ENCODE assay signal across 27 cellular contexts in the genomic region with DNA sequence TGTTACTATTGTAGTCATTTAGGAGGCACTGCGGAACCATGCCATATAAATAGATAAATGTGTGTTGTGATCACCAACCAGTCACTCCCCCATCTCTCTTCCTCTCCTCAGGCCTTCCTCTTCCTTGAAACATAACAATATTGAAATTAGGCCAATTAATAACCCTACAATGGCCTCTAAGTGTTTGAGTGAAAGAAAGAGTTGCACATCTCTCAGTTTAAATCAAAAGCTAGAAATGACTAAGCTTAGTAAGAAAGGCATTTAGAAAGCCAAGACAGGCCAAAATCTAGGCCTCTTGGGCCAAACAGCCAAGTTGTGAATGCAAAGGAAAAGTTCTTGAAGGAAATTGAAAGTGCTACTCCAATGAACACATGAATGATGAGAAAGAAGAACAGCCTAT. TPM values are rescaled to one million over a fixed set of nuclear protein-coding genes. Genes with fewer than 3 reads are reported as not detected.
A peak's percentile ranks its signal among the peaks of the same experiment; 100 is the strongest.
DNase-seq lines count a peak whose midpoint lies in the region; ATAC-seq, FAIRE-seq and TF ChIP-seq lines count a peak whose summit lies in the region.
"Had no signal": no experiment of that assay in that cellular context is flagged by ENCODE, and none has a peak within 500 bp of the region (broad histone marks: within the 10 kb centered on the region; RNA-seq: fewer than 3 reads in every experiment).

No MANE protein-coding gene starts in this region.

- H3K4me1 ChIP-seq in ascending aorta: no peaks in the 10 kb centered on the region

- H3K27me3 Mint-ChIP-seq in memory B cell: no peaks in the 10 kb centered on the region

- intact Hi-C loops in ascending aorta (cut with DNase I): no loop called here

- TF ChIP-seq POLR2A in GM12892 (IDR thresholded peaks at IDR 0.05; ENCODE audit: low read depth, low read length): no peak

- TF ChIP-seq CTCF in GM06990 (IDR thresholded peaks at IDR 0.05; ENCODE audit: insufficient read depth, low read length, poor library complexity, severe bottlenecking) (no peak), ascending aorta (IDR thresholded peaks at IDR 0.05) (no peak)

- H3K4me1 Mint-ChIP-seq in memory B cell: peaks cover 42% of the 10 kb centered on the region

- H3K4me3 ChIP-seq in GM06990 (replicated peaks; ENCODE audit: low read depth, low read length): no peak overlapping the region
- no peak overlapping the region for H3K4me3 ChIP-seq in ascending aorta
- H3K4me3 ChIP-seq: A549 had no signal

- H3K36me3 ChIP-seq in GM06990 (ENCODE audit: control insufficient read depth, insufficient read depth, low read length): no peaks in the 10 kb centered on the region
- no peaks in the 10 kb centered on the region for H3K36me3 ChIP-seq in ascending aorta

- ATAC-seq in HG02610 (IDR thresholded peaks at IDR 0.05; ENCODE audit: unreplicated experiment) (peak; percentile 28), memory B cell (ENCODE audit: low read depth) (no peak)
- ATAC-seq: A549, HCT116, PC-3, SK-N-SH treated with all-trans-retinoic acid at 6 μM for 48 hours had no signal

- no peaks in the 10 kb centered on the region for H3K36me3 Mint-ChIP-seq in memory B cell
- H3K36me3 Mint-ChIP-seq: CD4-positive, alpha-beta memory T cell had no signal

- H3K27ac ChIP-seq in ascending aorta: no peak overlapping the region
- H3K27ac ChIP-seq: A549 had no signal

- H3K4me3 Mint-ChIP-seq in memory B cell: no peak overlapping the region
- H3K4me3 Mint-ChIP-seq: CD4-positive, alpha-beta memory T cell had no signal

- peak overlapping the region; percentile 23 for H3K27ac Mint-ChIP-seq in memory B cell
- H3K27ac Mint-ChIP-seq: CD4-positive, alpha-beta memory T cell had no signal

- FAIRE-seq in GM12892 (lab: Jason Lieb, UNC): peak; percentile 56
- FAIRE-seq: A549, G401.6 had no signal

- no peaks in the 10 kb centered on the region for H3K9me3 ChIP-seq in ascending aorta
- H3K9me3 ChIP-seq: A549 had no signal

- DNase-seq in GM06990 (ENCODE audit: extremely low read depth, insufficient read length) (peak; percentile 47), GM12892 (ENCODE audit: insufficient read length) (no peak), memory B cell (ENCODE audit: low spot score in 2 of 2) (no peak), ascending aorta (ENCODE audit: low spot score in 2 of 2) (no peak)
- no peak for DNase-seq in stimulated activated CD4-positive, alpha-beta T cell treated with anti-CD3 and anti-CD28 coated beads, Interleukin-4, amount 100 ng/mL, for 24 hours
- no peak for DNase-seq in activated CD4-positive, alpha-beta T cell treated with anti-CD3 and anti-CD28 coated beads for 48 hours
- DNase-seq: AML-193; C1 segment of cervical spinal cord; CD4-positive, alpha-beta memory T cell; COR-L47; Karpas-422; MV-4-11; NCI-H1105 treated with DMSO at 0.1 percent for 48 hours; NCI-H146; NCI-H1930; NCI-H446; NCI-H524 treated with DMSO at 0.1 percent for 48 hours; NCI-H774; PC-3 had no signal

- H3K9me3 Mint-ChIP-seq in memory B cell: no peaks in the 10 kb centered on the region

- H3K27me3 ChIP-seq in GM06990 (replicated peaks; ENCODE audit: control insufficient read depth, insufficient read depth, low read length) (no peaks in the 10 kb centered on the region), ascending aorta (no peaks in the 10 kb centered on the region)

RNA-seq across cellular contexts. Expression of a gene that starts 8.1 kb away (rescaled TPM):
- 5.2 TPM for polyA plus RNA-seq in GM12892 (2012; ENCODE audit: missing spikeins)
- total RNA-seq in ascending aorta: 10.0 TPM
- total RNA-seq: CD4-positive, alpha-beta memory T cell; H4; HT-29; MCF 10A had no signal
- polyA plus RNA-seq: CD4-positive, alpha-beta memory T cell had no signal

RNA-seq across cellular contexts. Expression of a gene that starts 18.7 kb away (rescaled TPM):
- polyA plus RNA-seq in GM12892 (2012; ENCODE audit: missing spikeins): 6.8 TPM
- total RNA-seq in ascending aorta: 6.9 TPM
